ENCODE assay signal across 2 cellular contexts in the genomic region with DNA sequence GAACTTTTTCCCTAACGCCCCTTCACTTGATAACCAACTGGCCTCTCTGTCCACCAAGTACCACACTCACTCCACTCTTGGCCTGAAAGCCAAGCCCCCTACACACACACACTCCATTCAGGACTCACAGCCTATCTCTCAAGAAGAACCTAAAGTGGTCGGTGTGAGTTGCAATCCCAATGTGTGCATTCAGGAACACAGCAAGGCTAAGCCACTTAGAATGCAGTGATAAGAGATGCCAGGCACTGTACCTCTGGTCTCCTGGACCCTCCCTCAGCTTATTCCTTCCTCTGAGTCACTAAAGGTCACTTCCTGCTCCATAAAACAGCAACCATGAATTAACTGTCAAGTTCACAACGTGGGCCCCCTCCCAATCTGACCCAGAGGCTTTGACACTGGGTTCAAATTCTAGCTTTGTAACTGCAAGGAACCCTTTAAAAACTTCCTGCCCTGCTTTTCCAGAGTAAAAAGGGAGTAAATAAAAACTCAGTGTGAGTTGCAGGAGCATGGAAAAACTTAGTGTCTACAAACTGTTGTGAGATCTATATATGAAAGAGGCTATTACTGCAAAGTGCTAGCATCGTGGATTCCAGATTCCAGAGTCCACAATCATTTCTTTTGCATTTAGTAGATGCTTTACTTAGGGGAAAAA.
TF ChIP-seq lines count a peak whose summit lies in the region.

No MANE protein-coding gene starts in this region.

TF ChIP-seq in GM23338, 12 proteins besides CTCF, POLR2A, EP300 and RAD21:
- TF ChIP-seq REST (IDR thresholded peaks at IDR 0.05; ENCODE audit: unreplicated experiment) (no peak), CREB1 (CRISPR knock-in tag; IDR thresholded peaks at IDR 0.05; ENCODE audit: low read depth) (no peak), ZNF462 (CRISPR knock-in tag; IDR thresholded peaks at IDR 0.05) (no peak), EZH2phosphoT487 (IDR thresholded peaks at IDR 0.05; ENCODE audit: unreplicated experiment) (no peak), NANOG (IDR thresholded peaks at IDR 0.05; ENCODE audit: borderline replicate concordance) (no peak), ZNF331 (CRISPR knock-in tag; IDR thresholded peaks at IDR 0.05; ENCODE audit: low read depth) (no peak), EZH2 (IDR thresholded peaks at IDR 0.05; ENCODE audit: low read depth, unreplicated experiment) (no peak)

TF ChIP-seq in GM12891, 5 proteins besides CTCF, POLR2A, EP300 and RAD21 (continued from another document):
- no peak for TF ChIP-seq TAF1 (IDR thresholded peaks at IDR 0.05; ENCODE audit: low read depth, low read length)
- no peak for TF ChIP-seq SPI1 (IDR thresholded peaks at IDR 0.05; ENCODE audit: low read depth, low read length)
